ENCODE assay signal across 8 cellular contexts in genomic region chr1:83583351-83584014, GRCh38.
DNase-seq lines count a peak whose midpoint lies in the region; ATAC-seq and TF ChIP-seq lines count a peak whose summit lies in the region.

No MANE protein-coding gene starts in this region.

- TF ChIP-seq CTCF in WTC11 (IDR thresholded peaks at IDR 0.05) = no peak
- TF ChIP-seq CTCF in ascending aorta (IDR thresholded peaks at IDR 0.05) = peak in 1 of 3 experiments; percentile 19

- no peak overlapping the region for H3K27ac Mint-ChIP-seq in WTC11

- peak; percentile 6 for DNase-seq in DMS53 treated with DMSO at 0.1 percent for 48 hours (lab: John Stamatoyannopoulos, UW; ENCODE audit: unreplicated experiment)
- DNase-seq in WTC11 (ENCODE audit: low spot score) = peak; percentile 20
- no peak for DNase-seq in left lobe of liver (ENCODE audit: low spot score)
- DNase-seq in ascending aorta (ENCODE audit: low spot score in 2 of 2) = no peak
- DNase-seq in 8988T = no peak
- no peak for DNase-seq in C1 segment of cervical spinal cord (lab: John Stamatoyannopoulos, UW)

- H3K36me3 ChIP-seq in ascending aorta = no peaks in the 10 kb centered on the region

- ATAC-seq in HG02759 (IDR thresholded peaks at IDR 0.05; ENCODE audit: unreplicated experiment) (peak; percentile 56), WTC11 (peak; percentile 72), left lobe of liver (peak; percentile 80), HG03139 (IDR thresholded peaks at IDR 0.05; ENCODE audit: unreplicated experiment) (no peak)

- no peak overlapping the region for H3K4me3 Mint-ChIP-seq in WTC11

- no peak overlapping the region for H3K27ac ChIP-seq in ascending aorta

- no peaks in the 10 kb centered on the region for H3K4me1 Mint-ChIP-seq in WTC11

- no peaks in the 10 kb centered on the region for H3K9me3 ChIP-seq in ascending aorta

- H3K36me3 Mint-ChIP-seq in WTC11 = peaks cover 13% of the 10 kb centered on the region

- H3K4me1 ChIP-seq in ascending aorta = no peaks in the 10 kb centered on the region

- H3K27me3 Mint-ChIP-seq in WTC11 (ENCODE audit: low read depth) = no peaks in the 10 kb centered on the region

- peaks cover 38% of the 10 kb centered on the region for H3K9me3 Mint-ChIP-seq in WTC11

- CTCF ChIA-PET in WTC11 (lab: Charles Lee) = no interaction called here

- no peaks in the 10 kb centered on the region for H3K27me3 ChIP-seq in ascending aorta

- intact Hi-C loops in ascending aorta (cut with DNase I) = no loop called here

- POLR2A ChIA-PET in WTC11 (lab: Charles Lee) = no interaction called here

- H3K4me3 ChIP-seq in ascending aorta = no peak overlapping the region

TF ChIP-seq in WTC11, 78 proteins besides CTCF, POLR2A, EP300 and RAD21:
- no peak for TF ChIP-seq OVOL2 (CRISPR knock-in tag; IDR thresholded peaks at IDR 0.05; ENCODE audit: borderline replicate concordance)
- TF ChIP-seq ZNF423 (CRISPR knock-in tag; IDR thresholded peaks at IDR 0.05) = 0 out of 2 replicates have a peak, but pooled peaks have one; percentile 17
- no peak for TF ChIP-seq NFE2L1 (CRISPR knock-in tag; IDR thresholded peaks at IDR 0.05)
- TF ChIP-seq ZBTB43 (CRISPR knock-in tag; IDR thresholded peaks at IDR 0.05) = no peak
- TF ChIP-seq SMAD3 (CRISPR knock-in tag; IDR thresholded peaks at IDR 0.05; ENCODE audit: borderline replicate concordance) = no peak
- no peak for TF ChIP-seq AR (CRISPR knock-in tag; IDR thresholded peaks at IDR 0.05)
TF ChIP-seq in WTC11: peak in this region for 1.

Comparison
In these comparisons a context has a peak if more than half of its experiments do, and no peak if none do; other contexts are left out.
1. DNase-seq: peak in DMS53 treated with DMSO at 0.1 percent for 48 hours (single experiment) and WTC11 (single experiment); none in left lobe of liver (single experiment), ascending aorta (0 of 2), 8988T (single experiment) and C1 segment of cervical spinal cord (0 of 14).